Comparison of ENCODE assay signal across 19 cellular contexts in the genomic region with DNA sequence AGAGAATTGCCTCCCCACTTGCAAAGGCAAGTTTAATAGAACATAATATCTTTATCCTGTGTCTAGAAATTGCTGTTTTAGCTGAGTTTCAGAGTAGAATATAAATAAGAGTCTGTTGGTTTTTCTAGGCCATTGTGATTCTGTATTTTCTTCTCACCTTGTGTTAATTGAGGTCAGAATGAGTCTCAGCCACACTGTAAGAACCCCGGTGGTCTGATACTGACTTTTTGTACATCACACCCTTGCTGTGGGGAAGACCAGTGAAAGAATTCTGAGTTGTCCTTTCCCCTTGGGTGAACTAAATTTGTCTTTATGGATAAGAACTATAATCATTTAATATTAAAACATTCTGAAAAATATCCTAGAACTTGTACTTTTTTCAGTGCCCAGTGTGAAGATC. TPM values are rescaled to one million over a fixed set of nuclear protein-coding genes. Genes with fewer than 3 reads are reported as not detected.
A peak's percentile ranks its signal among the peaks of the same experiment; 100 is the strongest.
DNase-seq lines count a peak whose midpoint lies in the region; ATAC-seq and TF ChIP-seq lines count a peak whose summit lies in the region.
"Had no signal": no experiment of that assay in that cellular context is flagged by ENCODE, and none has a peak within 500 bp of the region (broad histone marks: within the 10 kb centered on the region; RNA-seq: fewer than 3 reads in every experiment).

No MANE protein-coding gene starts in this region.

- TF ChIP-seq CTCF in GM23338 (conservative IDR thresholded peaks at IDR 0.05; ENCODE audit: low read depth in 2 of 2) (no peak), Peyer's patch (IDR thresholded peaks at IDR 0.05) (no peak)

- peaks cover 91% of the 10 kb centered on the region for H3K79me2 ChIP-seq in GM23338 (replicated peaks; ENCODE audit: insufficient read depth)

- H3K4me3 Mint-ChIP-seq in GM23338, result no peak overlapping the region
- no peak overlapping the region for H3K4me3 Mint-ChIP-seq in T-helper 2 cell treated with Interferon-gamma antibody and Interleukin-4, amounts not matched to agents 5 μg/mL and 100 μg/mL, for 36 hours
- H3K4me3 Mint-ChIP-seq in naive thymus-derived CD8-positive, alpha-beta T cell, result peak overlapping the region in 8 of 10 donors; percentile 20 to 56 (median 39)
- H3K4me3 Mint-ChIP-seq: activated naive CD4-positive, alpha-beta T cell treated with anti-CD3 and anti-CD28 coated beads, Interleukin-2, amount 10 ng/mL, durations not matched to agents 7 days and 5 days; nephron had no signal

- H3K27ac Mint-ChIP-seq in GM23338, result no peak overlapping the region
- H3K27ac Mint-ChIP-seq in T-helper 2 cell treated with Interferon-gamma antibody and Interleukin-4, amounts not matched to agents 5 μg/mL and 100 μg/mL, for 36 hours, result peak overlapping the region; percentile 22
- peak overlapping the region in 7 of 10 donors; percentile 36 to 99 (median 73) for H3K27ac Mint-ChIP-seq in naive thymus-derived CD8-positive, alpha-beta T cell
- H3K27ac Mint-ChIP-seq: activated naive CD4-positive, alpha-beta T cell treated with anti-CD3 and anti-CD28 coated beads, Interleukin-2, amount 10 ng/mL, durations not matched to agents 7 days and 5 days; nephron had no signal

- H2AFZ ChIP-seq in GM23338, result no peak overlapping the region

- H3K4me3 ChIP-seq in GM23338 (no peak overlapping the region), Peyer's patch (no peak overlapping the region)
- H3K4me3 ChIP-seq: transverse colon had no signal

- ATAC-seq in GM23338, result no peak
- no peak for ATAC-seq in naive thymus-derived CD8-positive, alpha-beta T cell
- ATAC-seq: left cardiac atrium had no signal

- POLR2A ChIA-PET in naive thymus-derived CD8-positive, alpha-beta T cell (lab: Charles Lee), result interaction anchor here (0.9 to 10.2 kb wide), 2 partner anchors 11 to 176 kb away, joined by 13 to 179 read pairs; no protein-coding TSS in a partner anchor

- H3K9me3 Mint-ChIP-seq in GM23338, result no peaks in the 10 kb centered on the region
- no peaks in the 10 kb centered on the region for H3K9me3 Mint-ChIP-seq in T-helper 2 cell treated with Interferon-gamma antibody and Interleukin-4, amounts not matched to agents 5 μg/mL and 100 μg/mL, for 36 hours
- no peaks in the 10 kb centered on the region for H3K9me3 Mint-ChIP-seq in naive thymus-derived CD8-positive, alpha-beta T cell
- H3K9me3 Mint-ChIP-seq: activated naive CD4-positive, alpha-beta T cell treated with anti-CD3 and anti-CD28 coated beads, Interleukin-2, amount 10 ng/mL, durations not matched to agents 7 days and 5 days; nephron had no signal

- H4K20me1 ChIP-seq in GM23338 (replicated peaks; ENCODE audit: insufficient read depth), result peaks cover 28% of the 10 kb centered on the region

- H3K36me3 ChIP-seq in GM23338 (ENCODE audit: insufficient read depth) (no peaks in the 10 kb centered on the region), Peyer's patch (no peaks in the 10 kb centered on the region)

- no peaks in the 10 kb centered on the region for H3K9me2 ChIP-seq in GM23338 (ENCODE audit: insufficient read depth)

- H3K27me3 Mint-ChIP-seq in GM23338 (ENCODE audit: insufficient read depth, low read depth, poor library complexity), result no peaks in the 10 kb centered on the region
- no peaks in the 10 kb centered on the region for H3K27me3 Mint-ChIP-seq in T-helper 2 cell treated with Interferon-gamma antibody and Interleukin-4, amounts not matched to agents 5 μg/mL and 100 μg/mL, for 36 hours (ENCODE audit: low read depth)
- no peaks in the 10 kb centered on the region for H3K27me3 Mint-ChIP-seq in naive thymus-derived CD8-positive, alpha-beta T cell
- H3K27me3 Mint-ChIP-seq: activated naive CD4-positive, alpha-beta T cell treated with anti-CD3 and anti-CD28 coated beads, Interleukin-2, amount 10 ng/mL, durations not matched to agents 7 days and 5 days had no signal

- peaks cover 21% of the 10 kb centered on the region for H3K4me1 Mint-ChIP-seq in GM23338
- peaks cover 80% of the 10 kb centered on the region for H3K4me1 Mint-ChIP-seq in T-helper 2 cell treated with Interferon-gamma antibody and Interleukin-4, amounts not matched to agents 5 μg/mL and 100 μg/mL, for 36 hours (ENCODE audit: low read depth)
- H3K4me1 Mint-ChIP-seq in naive thymus-derived CD8-positive, alpha-beta T cell, result peaks cover 52 to 100% (median 85%) of the 10 kb centered on the region in 4 donors

- no peak for DNase-seq in GM23338 (ENCODE audit: low spot score)
- no peak for DNase-seq in T-helper 2 cell treated with Interferon-gamma antibody and Interleukin-4, amounts not matched to agents 5 μg/mL and 100 μg/mL, for 36 hours (ENCODE audit: low spot score)
- DNase-seq in naive thymus-derived CD8-positive, alpha-beta T cell, result no peak
- no peak for DNase-seq in Peyer's patch
- DNase-seq in medulla oblongata (ENCODE audit: extremely low spot score), result no peak
- DNase-seq in germinal center (ENCODE audit: low spot score), result no peak
- DNase-seq: activated CD8-positive, alpha-beta memory T cell treated with anti-CD3 and anti-CD28 coated beads, Interleukin-2, amount 50 U/mL, for 4 hours; activated naive CD4-positive, alpha-beta T cell treated with anti-CD3 and anti-CD28 coated beads, Interleukin-2, amount 10 ng/mL, durations not matched to agents 7 days and 5 days; COR-L47; effector CD8-positive, alpha-beta T cell; KBM-7; left cardiac atrium; mesendoderm; NCI-H2029; NK-92 treated with Interleukin-12 subunit alpha and Interleukin-12 subunit beta, amount 100 ng/mL, for 24 hours; RPMI8226; stimulated activated naive CD4-positive, alpha-beta T cell; transverse colon had no signal

- no peak for TF ChIP-seq POLR2A in Peyer's patch (IDR thresholded peaks at IDR 0.05)

- H3K36me3 Mint-ChIP-seq in GM23338 (ENCODE audit: low read depth), result peaks cover 8% of the 10 kb centered on the region
- H3K36me3 Mint-ChIP-seq in T-helper 2 cell treated with Interferon-gamma antibody and Interleukin-4, amounts not matched to agents 5 μg/mL and 100 μg/mL, for 36 hours (ENCODE audit: low read depth), result peaks cover 44% of the 10 kb centered on the region
- H3K36me3 Mint-ChIP-seq in naive thymus-derived CD8-positive, alpha-beta T cell, result peaks cover 0 to 18% (median 11%) of the 10 kb centered on the region in 3 donors

- H3K27me3 ChIP-seq in GM23338 (ENCODE audit: insufficient read depth) (no peaks in the 10 kb centered on the region), Peyer's patch (no peaks in the 10 kb centered on the region)
- H3K27me3 ChIP-seq: transverse colon had no signal

- H3K4me1 ChIP-seq in GM23338 (ENCODE audit: insufficient read depth) (peaks cover 21% of the 10 kb centered on the region), Peyer's patch (peaks cover 0 to 38% (median 7%) of the 10 kb centered on the region in 4 donors)

- H3K9me3 ChIP-seq in Peyer's patch, result no peaks in the 10 kb centered on the region
- H3K9me3 ChIP-seq: transverse colon had no signal

- H3K27ac ChIP-seq in GM23338 (ENCODE audit: low read depth) (peak overlapping the region; percentile 12; the same call in 1 of the 2 replicates), Peyer's patch (no peak overlapping the region)
- H3K27ac ChIP-seq: transverse colon had no signal

- no peaks in the 10 kb centered on the region for H3F3A ChIP-seq in GM23338 (replicated peaks; ENCODE audit: low read depth)

- no peak overlapping the region for H3K4me2 ChIP-seq in GM23338

TF ChIP-seq in GM23338, 12 proteins besides CTCF, POLR2A, EP300 and RAD21 (continues in another document):
- TF ChIP-seq JUNB (IDR thresholded peaks at IDR 0.05; ENCODE audit: unreplicated experiment), result no peak

RNA-seq across cellular contexts. Expression of a gene that starts 6.8 kb away (rescaled TPM):
- total RNA-seq in GM23338 (2014; rRNA removed; shearing (Covaris generic)), result 44.4 and 47.5 TPM in 2 replicates
- 13.6 and 14.3 TPM in 2 replicates for polyA plus RNA-seq in GM23338 (2016; fragmentation: Nextera tagmentation; extraction: Ambion mirVana)
- total RNA-seq in naive thymus-derived CD8-positive, alpha-beta T cell, result 100 to 1,000 TPM; 123 to 138 TPM
- 10 to 100 TPM; 14.5 to 19.3 (median 17.5) TPM for polyA plus RNA-seq in naive thymus-derived CD8-positive, alpha-beta T cell
- 10 to 100 TPM; 34.7 to 51.2 (median 42.1) TPM for total RNA-seq in Peyer's patch

RNA-seq across cellular contexts. Expression of a gene that starts 30.8 kb away (rescaled TPM):
- 8.7 and 9.7 TPM in 2 replicates for total RNA-seq in GM23338 (2014; rRNA removed; shearing (Covaris generic))
- polyA plus RNA-seq in GM23338 (2016; fragmentation: Nextera tagmentation; extraction: Ambion mirVana), result 6.3 and 6.9 TPM in 2 replicates
- total RNA-seq in naive thymus-derived CD8-positive, alpha-beta T cell, result 1 to 10 TPM; 5.2 to 5.5 TPM
- 1 to 10 TPM; 3.7 to 5.2 (median 4.5) TPM for polyA plus RNA-seq in naive thymus-derived CD8-positive, alpha-beta T cell
- total RNA-seq in Peyer's patch, result 1 to 10 TPM in 3 of 4 donors, under 1 TPM in 1; 0.53 to 5.8 (median 3.2) TPM

RNA-seq across cellular contexts. Expression of a gene that starts 31.4 kb away (rescaled TPM):
- 12.7 and 13.4 TPM in 2 replicates for total RNA-seq in GM23338 (2014; rRNA removed; shearing (Covaris generic))
- 4.4 and 7.5 TPM in 2 replicates for polyA plus RNA-seq in GM23338 (2016; fragmentation: Nextera tagmentation; extraction: Ambion mirVana)
- total RNA-seq in naive thymus-derived CD8-positive, alpha-beta T cell, result 10 to 100 TPM; 65.1 to 75.2 TPM
- 1 to 10 TPM; 7.9 to 9.6 (median 8.6) TPM for polyA plus RNA-seq in naive thymus-derived CD8-positive, alpha-beta T cell
- 10 to 100 TPM; 20.8 to 45.8 (median 40.1) TPM for total RNA-seq in Peyer's patch

RNA-seq across cellular contexts. Expression of a gene that starts 43.3 kb away (rescaled TPM):
- total RNA-seq in GM23338 (2014; rRNA removed; shearing (Covaris generic)), result 69.9 and 73.6 TPM in 2 replicates
- polyA plus RNA-seq in GM23338 (2016; fragmentation: Nextera tagmentation; extraction: Ambion mirVana), result 42.8 and 44.7 TPM in 2 replicates
- under 1 TPM; 0.36 to 0.49 TPM for total RNA-seq in naive thymus-derived CD8-positive, alpha-beta T cell
- not detected for polyA plus RNA-seq in naive thymus-derived CD8-positive, alpha-beta T cell
- total RNA-seq in Peyer's patch, result 10 to 100 TPM in 1 of 4 donors, 1 to 10 TPM in 3; 3.3 to 12.0 (median 7.8) TPM

RNA-seq across cellular contexts. Expression of a gene that starts 48.6 kb away (rescaled TPM):
- total RNA-seq in GM23338 (2014; rRNA removed; shearing (Covaris generic)), result 0.78 TPM in 1 of 2 replicates, not detected in the other
- polyA plus RNA-seq in GM23338 (2016; fragmentation: Nextera tagmentation; extraction: Ambion mirVana), result 0.40 TPM in 1 of 2 replicates, not detected in the other
- total RNA-seq in naive thymus-derived CD8-positive, alpha-beta T cell, result 1 to 10 TPM; 1.3 to 3.3 TPM
- under 1 TPM in 1 of 3 donors, not detected in 2; 0.03 TPM for polyA plus RNA-seq in naive thymus-derived CD8-positive, alpha-beta T cell
- total RNA-seq in Peyer's patch, result 100 to 1,000 TPM in 3 of 4 donors, 10 to 100 TPM in 1; 38.0 to 249 (median 119) TPM

Comparison
In these comparisons a context has a peak if more than half of its experiments do, and no peak if none do; other contexts are left out.
1. H3K4me3 Mint-ChIP-seq: peak in naive thymus-derived CD8-positive, alpha-beta T cell (8 of 10); none in GM23338 (single experiment) and T-helper 2 cell treated with Interferon-gamma antibody and Interleukin-4, amounts not matched to agents 5 μg/mL and 100 μg/mL, for 36 hours (single experiment).